8 cellular contexts compared by ENCODE assay signal in genomic region chr5:138241688-138242547, GRCh38. TPM values are rescaled to one million over a fixed set of nuclear protein-coding genes. Genes with fewer than 3 reads are reported as not detected.
DNase-seq lines count a peak whose midpoint lies in the region; ATAC-seq and TF ChIP-seq lines count a peak whose summit lies in the region.

No MANE protein-coding gene starts in this region.

- peak overlapping the region; percentile 59 for H2AFZ ChIP-seq in PC-3 (ENCODE audit: low read length)

- H4K20me1 ChIP-seq in PC-3 (ENCODE audit: low read length): no peaks in the 10 kb centered on the region

- TF ChIP-seq CTCF in PC-3 (conservative IDR thresholded peaks at IDR 0.05; ENCODE audit: low read depth, low read length) (no peak), endodermal cell (conservative IDR thresholded peaks at IDR 0.05) (no peak), mesothelial cell of epicardium (IDR thresholded peaks at IDR 0.05; ENCODE audit: unreplicated experiment) (no peak), uterus (IDR thresholded peaks at IDR 0.05) (no peak)

- no peaks in the 10 kb centered on the region for H3F3A ChIP-seq in PC-3 (ENCODE audit: low read length, unreplicated experiment)

- H3K4me2 ChIP-seq in PC-3 (ENCODE audit: low read length): peak overlapping the region; percentile 73

- no peak overlapping the region for H3K9ac ChIP-seq in PC-3 (ENCODE audit: low read length)
- H3K9ac ChIP-seq in endodermal cell (ENCODE audit: extremely low read depth, low read length, poor library complexity, severe bottlenecking): no peak overlapping the region

- no peak for TF ChIP-seq POLR2A in uterus (IDR thresholded peaks at IDR 0.05)

- no TSS peak for BruUV-seq in PC-3 (replicated peaks; lab: Mats Ljungman, UMichigan)

- H3K4me1 Mint-ChIP-seq in endodermal cell (peaks cover 20% of the 10 kb centered on the region), mesothelial cell of epicardium (peaks cover 4% of the 10 kb centered on the region)

- no peaks in the 10 kb centered on the region for H3K9me2 ChIP-seq in PC-3 (replicated peaks; ENCODE audit: low read length)

- peak overlapping the region; percentile 47 for H3K4me3 Mint-ChIP-seq in endodermal cell
- H3K4me3 Mint-ChIP-seq in mesothelial cell of epicardium: peak overlapping the region; percentile 53

- H3K27me3 ChIP-seq in PC-3 (ENCODE audit: low read length) (peaks cover 25% of the 10 kb centered on the region), endodermal cell (ENCODE audit: control insufficient read depth, insufficient read depth, low read length, poor library complexity, severe bottlenecking) (peaks cover 81% of the 10 kb centered on the region), uterus (no peaks in the 10 kb centered on the region)

- peaks cover 81% of the 10 kb centered on the region for H3K27me3 Mint-ChIP-seq in endodermal cell (ENCODE audit: insufficient read depth)
- peaks cover 67% of the 10 kb centered on the region for H3K27me3 Mint-ChIP-seq in mesothelial cell of epicardium (ENCODE audit: low read depth)

- peak; percentile 71 for ATAC-seq in PC-3

- peak overlapping the region; percentile 60 for H3K4me3 ChIP-seq in PC-3 (ENCODE audit: low read length)
- H3K4me3 ChIP-seq in endodermal cell (ENCODE audit: low read length): peak overlapping the region; percentile 72
- peak overlapping the region; percentile 14 to 42 for H3K4me3 ChIP-seq in uterus

- H3K9me3 ChIP-seq in PC-3 (ENCODE audit: low read length) (no peaks in the 10 kb centered on the region), endodermal cell (ENCODE audit: control insufficient read depth, low read length) (peaks cover 14% of the 10 kb centered on the region), uterus (no peaks in the 10 kb centered on the region)

- DNase-seq in GM03348 (ENCODE audit: low spot score): peak; percentile 61
- no peak for DNase-seq in PC-3
- peak; percentile 85 for DNase-seq in endodermal cell
- peak in 1 of 2 experiments; percentile 45 for DNase-seq in mesothelial cell of epicardium (ENCODE audit: low spot score in 2 of 2, unreplicated experiment in 2 of 2)
- peak in 1 of 2 donors; percentile 15 for DNase-seq in uterus
- DNase-seq in medulla oblongata (ENCODE audit: extremely low spot score): no peak
- no peak for DNase-seq in germinal center (ENCODE audit: low spot score)
- no peak for DNase-seq in foreskin melanocyte

- POLR2A ChIA-PET in PC-3 (lab: Charles Lee; ENCODE audit: unreplicated experiment): no interaction called here

- WGBS in endodermal cell (ENCODE audit: insufficient coverage in 1 of 2, insufficient read length in 1 of 2), 2 experiments: 9 to 11% methylated on average over 23 to 63 of the region's 67 CpGs

- peaks cover 7% of the 10 kb centered on the region for H3K9me3 Mint-ChIP-seq in endodermal cell
- no peaks in the 10 kb centered on the region for H3K9me3 Mint-ChIP-seq in mesothelial cell of epicardium

- intact Hi-C loops in PC-3 (cut with micrococcal nuclease): no loop called here
- intact Hi-C loops in uterus (cut with DNase I; ENCODE audit: low total_unique reads): no loop called here

- H3K36me3 Mint-ChIP-seq in endodermal cell (ENCODE audit: low read depth): no peaks in the 10 kb centered on the region
- no peaks in the 10 kb centered on the region for H3K36me3 Mint-ChIP-seq in mesothelial cell of epicardium

- CTCF ChIA-PET in PC-3 (lab: Charles Lee): no interaction called here

- no peaks in the 10 kb centered on the region for H3K36me3 ChIP-seq in PC-3 (ENCODE audit: low read depth, low read length)
- no peaks in the 10 kb centered on the region for H3K36me3 ChIP-seq in endodermal cell (ENCODE audit: control insufficient read depth, insufficient read depth, low read length)
- H3K36me3 ChIP-seq in uterus: no peaks in the 10 kb centered on the region

- no peak overlapping the region for H3K27ac ChIP-seq in PC-3 (ENCODE audit: low read length)
- no peak overlapping the region for H3K27ac ChIP-seq in endodermal cell (ENCODE audit: low read depth, low read length)
- H3K27ac ChIP-seq in uterus: no peak overlapping the region

- no peaks in the 10 kb centered on the region for H3K4me1 ChIP-seq in PC-3 (ENCODE audit: insufficient read depth, low read length)
- no peaks in the 10 kb centered on the region for H3K4me1 ChIP-seq in endodermal cell (ENCODE audit: control insufficient read depth, insufficient read depth, low read length)
- H3K4me1 ChIP-seq in uterus: no peaks in the 10 kb centered on the region

- H3K79me2 ChIP-seq in PC-3 (ENCODE audit: low read length): no peaks in the 10 kb centered on the region

- H3K27ac Mint-ChIP-seq in endodermal cell: no peak overlapping the region
- H3K27ac Mint-ChIP-seq in mesothelial cell of epicardium: no peak overlapping the region

RNA-seq across cellular contexts. Expression of gene CDC23, which starts 28.8 kb away (rescaled TPM):
- total RNA-seq in PC-3 (2014; rRNA removed) (26.1 and 26.7 TPM in 2 replicates), endodermal cell (10 to 100 TPM; 40.9 to 45.7 TPM), mesothelial cell of epicardium (37.6 to 44.1 TPM (median 39.0 TPM) in 3 replicates), uterus (10 to 100 TPM in 3 of 4 donors, 1 to 10 TPM in 1; 7.1 to 58.1 (median 16.0) TPM)
- 43.8 TPM for polyA plus RNA-seq in endodermal cell (2013, experiment 1 of 2)
- 40.0 TPM for polyA plus RNA-seq in endodermal cell (2013, experiment 2 of 2)

RNA-seq across cellular contexts. Expression of gene GFRA3, which starts 32.5 kb away (rescaled TPM):
- total RNA-seq in PC-3 (2014; rRNA removed) (not detected in 2 replicates), endodermal cell (under 1 TPM in 1 of 2 donors, not detected in 1; 0.13 TPM), mesothelial cell of epicardium (0.27 to 0.73 TPM (median 0.43 TPM) in 3 replicates), uterus (1 to 10 TPM in 1 of 4 donors, under 1 TPM in 1, not detected in 2; 0.30 to 1.2 TPM)
- polyA plus RNA-seq in endodermal cell (2013, experiment 1 of 2): 2.5 TPM
- polyA plus RNA-seq in endodermal cell (2013, experiment 2 of 2): 1.9 TPM

Comparison
In these comparisons a context has a peak if more than half of its experiments do, and no peak if none do; other contexts are left out.
1. DNase-seq: peak in GM03348 (single experiment) and endodermal cell (single experiment); none in PC-3 (single experiment), medulla oblongata (single experiment), germinal center (single experiment) and foreskin melanocyte (single experiment).
2. Peak in every context shown above with its lines, with median percentiles within 50 percentile points of each other: H3K4me3 ChIP-seq.